14 cellular contexts compared by ENCODE assay signal in the genomic region with DNA sequence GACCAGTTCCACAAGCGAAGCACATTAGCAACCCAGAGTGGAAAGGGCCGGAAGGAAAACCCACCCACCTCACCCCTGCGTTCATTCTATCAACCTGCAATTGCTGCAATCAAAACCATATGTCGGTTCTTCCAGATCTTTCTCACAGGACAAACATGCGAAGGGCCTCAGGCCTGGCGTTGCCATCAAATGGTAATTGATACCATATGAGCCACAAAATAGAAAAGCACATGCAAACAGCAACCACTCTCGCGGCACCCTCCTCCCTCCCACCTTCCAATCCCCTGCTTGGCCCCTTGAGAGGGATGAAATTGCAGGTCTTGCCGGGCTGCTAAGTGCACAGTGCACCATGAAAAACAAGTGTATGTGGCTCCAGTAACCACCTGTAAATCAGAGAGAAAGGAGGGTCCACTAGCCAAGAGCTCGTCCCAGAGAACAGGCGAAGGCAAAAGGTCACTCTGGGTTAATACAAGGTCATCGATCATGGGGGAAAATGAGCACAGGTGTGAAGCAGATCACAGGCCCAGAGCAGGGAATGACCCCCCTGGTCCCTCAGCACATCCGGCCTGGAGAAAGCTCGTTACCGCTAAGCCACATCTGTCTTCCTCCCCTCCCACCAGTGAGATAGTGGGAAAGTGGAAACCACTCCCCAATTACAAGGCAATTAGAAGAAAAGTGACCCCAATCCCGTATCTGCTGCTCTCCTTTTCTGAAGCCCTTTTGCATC.
A peak's percentile ranks its signal among the peaks of the same experiment; 100 is the strongest.
DNase-seq lines count a peak whose midpoint lies in the region; ATAC-seq, FAIRE-seq and TF ChIP-seq lines count a peak whose summit lies in the region.
"Had no signal": no experiment of that assay in that cellular context is flagged by ENCODE, and none has a peak within 500 bp of the region (broad histone marks: within the 10 kb centered on the region; RNA-seq: fewer than 3 reads in every experiment).

No MANE protein-coding gene starts in this region.

- WGBS in GM12878 (ENCODE audit: insufficient coverage, insufficient replicate concordance, low lambda C conversion rate, missing lambda C conversion rate), result 6% methylated on average over 16 of the region's 16 CpGs

- H3K9me3 Mint-ChIP-seq in naive B cell, result no peaks in the 10 kb centered on the region
- H3K9me3 Mint-ChIP-seq in CD8-positive, alpha-beta T cell, result no peaks in the 10 kb centered on the region

- POLR2A ChIA-PET in GM12878 (lab: Charles Lee), result interaction anchor here (1.0 to 1.3 kb wide), 2 partner anchors 12 to 13 kb away, joined by 3 read pairs; no protein-coding TSS in a partner anchor
- POLR2A ChIA-PET in CD8-positive, alpha-beta T cell (lab: Charles Lee), result no interaction called here

- intact Hi-C loops in GM12878 (cut with micrococcal nuclease; ENCODE audit: unreplicated experiment), result no loop called here
- intact Hi-C loops in CD8-positive, alpha-beta T cell (cut with DNase I, micrococcal nuclease), result no loop called here

- peaks cover 64 to 83% (median 73%) of the 10 kb centered on the region in 3 donors for H3K4me1 Mint-ChIP-seq in naive B cell
- no peaks in the 10 kb centered on the region for H3K4me1 Mint-ChIP-seq in CD8-positive, alpha-beta T cell (ENCODE audit: low read depth)

- CTCF ChIA-PET in GM12878 (lab: Yijun Ruan, JAX), result interaction anchor here (0.7 to 1.3 kb wide), 2 partner anchors 22 to 66 kb away, joined by 3 read pairs; no protein-coding TSS in a partner anchor
- CTCF ChIA-PET in CD8-positive, alpha-beta T cell (lab: Charles Lee), result no interaction called here

- H3K4me3 Mint-ChIP-seq in naive B cell, result peak overlapping the region in 5 of 8 donors; percentile 26 to 62 (median 40)
- no peak overlapping the region for H3K4me3 Mint-ChIP-seq in CD8-positive, alpha-beta T cell

- H3K4me2 ChIP-seq in GM12878 (ENCODE audit: control insufficient read depth, insufficient read depth), result no peak overlapping the region; the same call in 1 of the 2 replicates

- no peak for FAIRE-seq in GM12878 (lab: Jason Lieb, UNC)
- FAIRE-seq: colon had no signal

- peak; percentile 73 for DNase-seq in AG09309 (ENCODE audit: low read depth)
- DNase-seq in NCI-H1092 (lab: John Stamatoyannopoulos, UW), result peak; percentile 81
- DNase-seq in GM12878 (ENCODE audit: low read depth, low spot score), result no peak
- no peak for DNase-seq in naive B cell
- DNase-seq in H4 (ENCODE audit: low spot score), result no peak
- no peak for DNase-seq in CD8-positive, alpha-beta T cell
- DNase-seq: GOT3, NCI-H2081 treated with DMSO at 0.1 percent for 48 hours, ovary, T-helper 2 cell had no signal

- TF ChIP-seq EP300 in GM12878 (IDR thresholded peaks at IDR 0.05; ENCODE audit: borderline replicate concordance in 1 of 2, control insufficient read depth in 1 of 2, low read depth in 2 of 2, low read length in 2 of 2), result no peak

- H3K27ac Mint-ChIP-seq in naive B cell, result peak overlapping the region in 3 of 6 donors; percentile 39 to 90 (median 78)
- H3K27ac Mint-ChIP-seq in CD8-positive, alpha-beta T cell, result no peak overlapping the region

- TF ChIP-seq RAD21 in GM12878 (IDR thresholded peaks at IDR 0.05; ENCODE audit: insufficient read depth, low read depth, low read length), result no peak

- RAD21 ChIA-PET in GM12878 (lab: Charles Lee; ENCODE audit: unreplicated experiment), result interaction anchor here (1.0 to 1.1 kb wide), 2 partner anchors 12 to 18 kb away, joined by 3 read pairs; no protein-coding TSS in a partner anchor

- peaks cover 7% of the 10 kb centered on the region in 2 experiments; a peak in 3 of 4 replicates for H3K36me3 ChIP-seq in GM12878 (ENCODE audit: control insufficient read depth in 2 of 2, insufficient read depth in 2 of 2, low read length in 1 of 2)
- H3K36me3 ChIP-seq in CD8-positive, alpha-beta T cell (ENCODE audit: insufficient read depth, low read length), result no peaks in the 10 kb centered on the region
- H3K36me3 ChIP-seq: ovary had no signal

- H3K4me3 ChIP-seq in AG09309 (ENCODE audit: control insufficient read depth, low read depth, low read length) (peak overlapping the region; percentile 22), GM12878 (peak overlapping the region; percentile 18; the same call in 1 of the 2 replicates)
- no peak overlapping the region for H3K4me3 ChIP-seq in CD8-positive, alpha-beta T cell (ENCODE audit: low read depth, low read length)
- H3K4me3 ChIP-seq: ovary had no signal

- peaks cover 27% of the 10 kb centered on the region for H3K4me1 ChIP-seq in GM12878 (ENCODE audit: control insufficient read depth, insufficient read depth, low read length)
- no peaks in the 10 kb centered on the region for H3K4me1 ChIP-seq in CD8-positive, alpha-beta T cell (ENCODE audit: insufficient read depth, low read length)

- H4K20me1 ChIP-seq in GM12878 (ENCODE audit: control insufficient read depth, insufficient read depth), result peaks cover 4% of the 10 kb centered on the region; the same call in 1 of the 2 replicates

- no TSS peak for BruUV-seq in GM12878 (replicated peaks; lab: Mats Ljungman, UMichigan)

- in situ Hi-C loops in GM12878 (cut with MboI), result loop anchor here (25.0 kb wide), 1 partner anchor 1038 kb away; the partner anchor contains the start of gene POLI

- no peaks in the 10 kb centered on the region for H3K27me3 ChIP-seq in GM12878 (replicated peaks in 1 of 2; ENCODE audit: control insufficient read depth in 2 of 2, insufficient read depth in 2 of 2, low read length in 1 of 2)
- H3K27me3 ChIP-seq in CD8-positive, alpha-beta T cell (ENCODE audit: insufficient read depth, low read length), result no peaks in the 10 kb centered on the region
- H3K27me3 ChIP-seq: ovary had no signal

- SMC1A ChIA-PET in GM12878 (lab: Charles Lee; ENCODE audit: uncharacterized antibody, unreplicated experiment), result interaction anchor here (1.1 to 2.0 kb wide), 6 partner anchors 10 to 21 kb away, joined by 3 to 7 read pairs (median 4); no protein-coding TSS in a partner anchor

- no peaks in the 10 kb centered on the region for H3K27me3 Mint-ChIP-seq in naive B cell
- H3K27me3 Mint-ChIP-seq in CD8-positive, alpha-beta T cell (ENCODE audit: low read depth), result no peaks in the 10 kb centered on the region

- no peak for TF ChIP-seq CTCF in AG09309 (IDR thresholded peaks at IDR 0.05; ENCODE audit: control insufficient read depth, insufficient read depth, low read depth, low read length, missing control alignments)
- TF ChIP-seq CTCF in GM12878 (IDR thresholded peaks at IDR 0.05 in 2 of 3, conservative IDR thresholded peaks at IDR 0.05 in 1 of 3; ENCODE audit: control insufficient read depth in 2 of 3, extremely low read depth in 1 of 3, insufficient read depth in 1 of 3, low read depth in 3 of 3, low read length in 3 of 3), result no peak
- TF ChIP-seq CTCF in CD8-positive, alpha-beta T cell (IDR thresholded peaks at IDR 0.05), result no peak

- H3K36me3 Mint-ChIP-seq in naive B cell, result peaks cover 0 to 4% of the 10 kb centered on the region in 2 donors
- no peaks in the 10 kb centered on the region for H3K36me3 Mint-ChIP-seq in CD8-positive, alpha-beta T cell

- H2AFZ ChIP-seq in GM12878 (ENCODE audit: control insufficient read depth, low read depth, low read length), result no peak overlapping the region

- ATAC-seq in GM12878, result no peak
- no peak for ATAC-seq in naive B cell (ENCODE audit: low read depth in 2 of 2)
- ATAC-seq in GM19328 (IDR thresholded peaks at IDR 0.05; ENCODE audit: unreplicated experiment), result no peak
- no peak for ATAC-seq in HG03025 (IDR thresholded peaks at IDR 0.05; ENCODE audit: low FRiP score, unreplicated experiment)
- no peak for ATAC-seq in CD8-positive, alpha-beta T cell

- TF ChIP-seq POLR2A in GM12878 (IDR thresholded peaks at IDR 0.05; ENCODE audit: low read depth, low read length), result no peak

- no peak overlapping the region for H3K27ac ChIP-seq in GM12878 (ENCODE audit: control insufficient read depth, insufficient read depth)
- no peak overlapping the region for H3K27ac ChIP-seq in CD8-positive, alpha-beta T cell (ENCODE audit: low read depth, low read length)
- H3K27ac ChIP-seq: C4-2B, ovary had no signal

- peaks cover 2% of the 10 kb centered on the region; the same call in 2 of the 3 replicates for H3K9me3 ChIP-seq in GM12878 (replicated peaks; ENCODE audit: control insufficient read depth, insufficient read depth, low read length)
- no peaks in the 10 kb centered on the region for H3K9me3 ChIP-seq in CD8-positive, alpha-beta T cell (ENCODE audit: low read length)
- H3K9me3 ChIP-seq: ovary had no signal

- H3K79me2 ChIP-seq in GM12878 (ENCODE audit: control insufficient read depth, insufficient read depth, low read length), result peaks cover 93% of the 10 kb centered on the region

- no peak overlapping the region for H3K9ac ChIP-seq in GM12878 (ENCODE audit: control insufficient read depth, insufficient read depth, low read length)

TF ChIP-seq in GM12878, 131 proteins besides CTCF, POLR2A, EP300 and RAD21:
- TF ChIP-seq POLR2AphosphoS5 (IDR thresholded peaks at IDR 0.05; ENCODE audit: low read length) (no peak), RFX5 (IDR thresholded peaks at IDR 0.05; ENCODE audit: low read depth, low read length) (no peak), SIX5 (IDR thresholded peaks at IDR 0.05; ENCODE audit: low read depth, low read length, severe bottlenecking) (no peak), SREBF2 (IDR thresholded peaks at IDR 0.05; ENCODE audit: low read length) (no peak), IRF4 (IDR thresholded peaks at IDR 0.05; ENCODE audit: low read depth, low read length) (no peak), EGR1 (IDR thresholded peaks at IDR 0.05; ENCODE audit: borderline replicate concordance in 1 of 2, low read depth in 2 of 2, low read length in 2 of 2) (no peak), JUND (IDR thresholded peaks at IDR 0.05; ENCODE audit: low read depth, low read length) (no peak), MEF2B (IDR thresholded peaks at IDR 0.05; ENCODE audit: partially characterized antibody, poor library complexity, severe bottlenecking) (no peak), SUZ12 (IDR thresholded peaks at IDR 0.05; ENCODE audit: unreplicated experiment) (no peak), IKZF1 (conservative IDR thresholded peaks at IDR 0.05) (no peak)
- TF ChIP-seq, protein P1, sequence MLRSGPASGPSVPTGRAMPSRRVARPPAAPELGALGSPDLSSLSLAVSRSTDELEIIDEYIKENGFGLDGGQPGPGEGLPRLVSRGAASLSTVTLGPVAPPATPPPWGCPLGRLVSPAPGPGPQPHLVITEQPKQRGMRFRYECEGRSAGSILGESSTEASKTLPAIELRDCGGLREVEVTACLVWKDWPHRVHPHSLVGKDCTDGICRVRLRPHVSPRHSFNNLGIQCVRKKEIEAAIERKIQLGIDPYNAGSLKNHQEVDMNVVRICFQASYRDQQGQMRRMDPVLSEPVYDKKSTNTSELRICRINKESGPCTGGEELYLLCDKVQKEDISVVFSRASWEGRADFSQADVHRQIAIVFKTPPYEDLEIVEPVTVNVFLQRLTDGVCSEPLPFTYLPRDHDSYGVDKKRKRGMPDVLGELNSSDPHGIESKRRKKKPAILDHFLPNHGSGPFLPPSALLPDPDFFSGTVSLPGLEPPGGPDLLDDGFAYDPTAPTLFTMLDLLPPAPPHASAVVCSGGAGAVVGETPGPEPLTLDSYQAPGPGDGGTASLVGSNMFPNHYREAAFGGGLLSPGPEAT (IDR thresholded peaks at IDR 0.05; ENCODE audit: low read depth), result no peak

Comparison
In these comparisons a context has a peak if more than half of its experiments do, and no peak if none do; other contexts are left out.
1. DNase-seq: peak in AG09309 (single experiment) and NCI-H1092 (single experiment); none in GM12878 (single experiment), naive B cell (single experiment), H4 (single experiment) and CD8-positive, alpha-beta T cell (0 of 7).